ENCODE assay signal across 19 cellular contexts in genomic region chr5:176570044-176570443, GRCh38. TPM values are rescaled to one million over a fixed set of nuclear protein-coding genes. Genes with fewer than 3 reads are reported as not detected.
A peak's percentile ranks its signal among the peaks of the same experiment; 100 is the strongest.
DNase-seq lines count a peak whose midpoint lies in the region; ATAC-seq, FAIRE-seq and TF ChIP-seq lines count a peak whose summit lies in the region.
"Had no signal": no experiment of that assay in that cellular context is flagged by ENCODE, and none has a peak within 500 bp of the region (broad histone marks: within the 10 kb centered on the region; RNA-seq: fewer than 3 reads in every experiment).

No MANE protein-coding gene starts in this region.

- CTCF ChIA-PET in AG04450 (lab: Charles Lee): interaction anchor here (0.6 to 1.6 kb wide), 12 partner anchors 9 to 1506 kb away, joined by 3 to 10 read pairs (median 5); partner anchors contain the start of genes CLTB and TSPAN17
- CTCF ChIA-PET in K562 (lab: Yijun Ruan, JAX; ENCODE audit: low intra/inter-chr PET ratio): no interaction called here

- peak in 1 of 2 experiments; percentile 36; a peak in 2 of 4 replicates for TF ChIP-seq RAD21 in K562 (CRISPR knock-in tag; conservative IDR thresholded peaks at IDR 0.05 in 1 of 2, IDR thresholded peaks at IDR 0.05 in 1 of 2)

- no peaks in the 10 kb centered on the region for H3K36me3 Mint-ChIP-seq in HFFc6 (ENCODE audit: low read depth)

- no peak overlapping the region for H3K4me2 ChIP-seq in K562 (ENCODE audit: insufficient read depth, low read length)

- H3K4me3 Mint-ChIP-seq in HFFc6: no peak overlapping the region
- H3K4me3 Mint-ChIP-seq: activated B cell treated with CpG ODN at 0.5 μM for 24 hours had no signal

- H3K27ac ChIP-seq in AG04450 (ENCODE audit: low read depth, low read length) (no peak overlapping the region), K562 (ENCODE audit: extremely low read depth, low read depth, low read length) (no peak overlapping the region), uterus (no peak overlapping the region)
- H3K27ac ChIP-seq: esophagus squamous epithelium had no signal

- no peak overlapping the region for H2AFZ ChIP-seq in K562 (ENCODE audit: low read depth, low read length)

- peak; percentile 35; the same call in 2 of the 3 replicates for ATAC-seq in K562
- ATAC-seq: left colon, sciatic nerve had no signal

- 8% methylated on average over 6 of the region's 6 CpGs for WGBS in K562 (ENCODE audit: insufficient coverage, low coverage, missing lambda C conversion rate)

- no TSS peak for BruUV-seq in K562 (replicated peaks; lab: Mats Ljungman, UMichigan)

- no peaks in the 10 kb centered on the region for H3K9me1 ChIP-seq in K562 (ENCODE audit: control insufficient read depth, insufficient read depth, low read length)

- H3K9ac ChIP-seq in K562 (ENCODE audit: insufficient read depth in 1 of 2, low read depth in 2 of 2, low read length in 2 of 2): no peak overlapping the region; a peak in 1 of 4 replicates

- H4K20me1 ChIP-seq in K562 (replicated peaks; ENCODE audit: control insufficient read depth, insufficient read depth, low read length): peaks cover 2% of the 10 kb centered on the region; the same call in 1 of the 2 replicates

- no peaks in the 10 kb centered on the region for H3K9me3 Mint-ChIP-seq in HFFc6
- H3K9me3 Mint-ChIP-seq: activated B cell treated with CpG ODN at 0.5 μM for 24 hours had no signal

- DNase-seq in AG04450 (ENCODE audit: low read depth, low spot score) (peak; percentile 4), HFFc6 (no peak), K562 (ENCODE audit: extremely low read depth in 1 of 4, low spot score in 3 of 4) (no peak), foreskin fibroblast (peak in 1 of 2 donors; percentile 37), uterus (no peak), GM13976 (ENCODE audit: low spot score) (no peak), HTR-8/SVneo (ENCODE audit: insufficient read length, low spot score) (no peak), hypothalamus (lab: John Stamatoyannopoulos, UW) (no peak)
- DNase-seq: activated B cell treated with CpG ODN at 0.5 μM for 24 hours, cortex of kidney, DND-41, esophagus squamous epithelium, left colon, NCI-H146, NCI-H2227 treated with DMSO at 0.1 percent for 48 hours, occipital lobe had no signal

- no peak for TF ChIP-seq EP300 in K562 (IDR thresholded peaks at IDR 0.05; ENCODE audit: low read length)

- TF ChIP-seq POLR2A in K562 (conservative IDR thresholded peaks at IDR 0.05) (no peak), uterus (IDR thresholded peaks at IDR 0.05) (no peak)

- in situ Hi-C loops in K562 (cut with MboI) (no loop called here), GM13976 (cut with MboI; ENCODE audit: low sequenced_read_pairs, unreplicated experiment) (no loop called here)

- H3K4me1 Mint-ChIP-seq in HFFc6 (ENCODE audit: low read depth): no peaks in the 10 kb centered on the region

- no peaks in the 10 kb centered on the region for H3K79me2 ChIP-seq in K562 (ENCODE audit: control insufficient read depth, insufficient read depth, low read length)

- peak; percentile 51 for TF ChIP-seq CTCF in AG04450 (IDR thresholded peaks at IDR 0.05; ENCODE audit: low read depth, low read length)
- TF ChIP-seq CTCF in HFFc6 (IDR thresholded peaks at IDR 0.05): peak; percentile 53
- peak; percentile 19 to 38 (median 34); a peak in 2 of 6 replicates for TF ChIP-seq CTCF in K562 (IDR thresholded peaks at IDR 0.05 in 2 of 3, conservative IDR thresholded peaks at IDR 0.05 in 1 of 3; ENCODE audit: insufficient read depth in 2 of 3, low read depth in 1 of 3, low read length in 3 of 3)
- TF ChIP-seq CTCF in foreskin fibroblast (IDR thresholded peaks at IDR 0.05; ENCODE audit: low read depth, low read length): peak; percentile 27
- no peak for TF ChIP-seq CTCF in uterus (IDR thresholded peaks at IDR 0.05)
- no peak for TF ChIP-seq CTCF in GM13976 (IDR thresholded peaks at IDR 0.05; ENCODE audit: borderline replicate concordance, control extremely low read depth, extremely low read depth, insufficient read depth, missing control alignments)

- intact Hi-C loops in K562 (cut with micrococcal nuclease) (loop anchor here (2.0 to 10.0 kb wide), 2 partner anchors 75 to 153 kb away; partner anchors contain the start of genes CLTB and TSPAN17), uterus (cut with DNase I; ENCODE audit: low total_unique reads) (no loop called here)

- no peak overlapping the region for H3K27ac Mint-ChIP-seq in HFFc6
- H3K27ac Mint-ChIP-seq: activated B cell treated with CpG ODN at 0.5 μM for 24 hours had no signal

- H3K9me3 ChIP-seq in AG04450 (ENCODE audit: control insufficient read depth, insufficient read depth, low read length): peaks cover 4% of the 10 kb centered on the region
- no peaks in the 10 kb centered on the region for H3K9me3 ChIP-seq in K562 (replicated peaks; ENCODE audit: control insufficient read depth, insufficient read depth, low read depth, low read length)
- H3K9me3 ChIP-seq in uterus: no peaks in the 10 kb centered on the region
- H3K9me3 ChIP-seq: esophagus squamous epithelium had no signal

- H3K27me3 ChIP-seq in AG04450 (ENCODE audit: control insufficient read depth, insufficient read depth, low read length) (peaks cover 7% of the 10 kb centered on the region), K562 (ENCODE audit: control insufficient read depth in 2 of 2, insufficient read depth in 2 of 2, low read length in 2 of 2) (peaks cover 19 to 55% of the 10 kb centered on the region in 2 experiments; a peak in 4 of 5 replicates), uterus (no peaks in the 10 kb centered on the region)

- peaks cover 41% of the 10 kb centered on the region for H3K27me3 Mint-ChIP-seq in HFFc6 (ENCODE audit: insufficient read depth)

- no peak for FAIRE-seq in K562 (lab: Jason Lieb, UNC)
- no peak for FAIRE-seq in HTR-8/SVneo (lab: Jason Lieb, UNC)

- no peak overlapping the region for H3K4me3 ChIP-seq in AG04450 (ENCODE audit: low read depth, low read length)
- no peak overlapping the region for H3K4me3 ChIP-seq in K562
- H3K4me3 ChIP-seq in foreskin fibroblast (ENCODE audit: low read depth in 1 of 2, low read length in 2 of 2): no peak overlapping the region
- H3K4me3 ChIP-seq in uterus: no peak overlapping the region
- H3K4me3 ChIP-seq: esophagus squamous epithelium had no signal

- no peaks in the 10 kb centered on the region for H3K36me3 ChIP-seq in K562 (ENCODE audit: control insufficient read depth, insufficient read depth, low read length)
- H3K36me3 ChIP-seq in uterus: no peaks in the 10 kb centered on the region
- H3K36me3 ChIP-seq: esophagus squamous epithelium had no signal

- H3K4me1 ChIP-seq in K562 (replicated peaks in 1 of 2; ENCODE audit: control insufficient read depth in 2 of 2, insufficient read depth in 2 of 2, low read length in 2 of 2) (peaks cover 0 to 25% of the 10 kb centered on the region in 2 experiments; a peak in 3 of 5 replicates), uterus (no peaks in the 10 kb centered on the region)

- POLR2A ChIA-PET in AG04450 (lab: Yijun Ruan, JAX): interaction anchor here (0.6 to 1.1 kb wide), 2 partner anchors 33 to 47 kb away, joined by 3 read pairs; partner anchors contain the start of gene RNF44
- POLR2A ChIA-PET in K562 (lab: Yijun Ruan, JAX): interaction anchor here (1.2 kb wide), 1 partner anchor 149 kb away, joined by 3 read pairs; no protein-coding TSS in a partner anchor

RNA-seq across cellular contexts. Expression of gene CDHR2, which starts 20.9 kb away (rescaled TPM):
- polyA plus RNA-seq in AG04450 (2011; rRNA removed) (not detected in 2 replicates), K562 (2011; rRNA removed) (0.01 TPM in 1 of 2 replicates, not detected in the other), K562 (2014; fragmentation: Illumina TruSeq; extraction: Trizol) (0.01 and 0.04 TPM in 2 replicates), K562 (2014; fragmentation: Nextera tagmentation; extraction: Ambion mirVana) (not detected), K562 (2014; rRNA removed) (0.03 TPM in 1 of 2 replicates, not detected in the other)
- polyA minus RNA-seq in AG04450 (2011; rRNA and poly(A)+ RNA removed): not detected in 2 replicates
- not detected for total RNA-seq in HFFc6 (2021; fragmentation: NEBNext Ultra II Directional; extraction: Animal tissue kit (Norgen Biotek cat#: 25700))
- 1.0 TPM in 1 of 2 replicates, not detected in the other for total RNA-seq in K562 (2011; cell fraction: chromatin; rRNA removed; ENCODE audit: low replicate concordance)
- total RNA-seq in K562 (2011; cell fraction: nucleolus; rRNA removed): 0.13 and 0.17 TPM in 2 replicates
- 0.15 TPM in 1 of 2 replicates, not detected in the other for total RNA-seq in K562 (2011; cell fraction: nucleoplasm; rRNA removed)
- total RNA-seq in K562 (2014; rRNA removed) (0.04 and 0.09 TPM in 2 replicates), K562 (2014; rRNA removed; fragmentation: Illumina TruSeq; extraction: Trizol) (0.10 and 0.18 TPM in 2 replicates), K562 (2015; rRNA removed; fragmentation: Illumina TruSeq; extraction: Trizol) (0.22 and 0.23 TPM in 2 replicates), K562 (2021) (0.36 and 0.62 TPM in 2 replicates), uterus (under 1 TPM in 3 of 4 donors, not detected in 1; under 0.01 to 0.35 (median 0.09) TPM)
- not detected in 2 replicates for polyA plus RNA-seq in K562 (2011; cell fraction: cytosol; rRNA removed)
- 0.06 and 0.18 TPM in 2 replicates for polyA plus RNA-seq in K562 (2011; cell fraction: nucleus; rRNA removed)
- 0.07 and 0.42 TPM in 2 replicates for polyA plus RNA-seq in K562 (2012)
- not detected in 2 replicates for polyA minus RNA-seq in K562 (2011; rRNA and poly(A)+ RNA removed)
- polyA minus RNA-seq in K562 (2011; cell fraction: cytosol; rRNA and poly(A)+ RNA removed): 0.67 TPM in 1 of 2 replicates, not detected in the other
- 0.27 and 0.33 TPM in 2 replicates for polyA minus RNA-seq in K562 (2011; cell fraction: nucleus; rRNA and poly(A)+ RNA removed)
- total RNA-seq: LHCN-M2 had no signal
- polyA plus RNA-seq: BJ had no signal

RNA-seq across cellular contexts. Expression of gene RNF44, which starts 32.8 kb away (rescaled TPM):
- 4.0 and 4.5 TPM in 2 replicates for polyA plus RNA-seq in AG04450 (2011; rRNA removed)
- 4.6 and 5.8 TPM in 2 replicates for polyA minus RNA-seq in AG04450 (2011; rRNA and poly(A)+ RNA removed)
- 10 to 100 TPM; 10.6 to 13.4 (median 11.3) TPM for total RNA-seq in HFFc6 (2021; fragmentation: NEBNext Ultra II Directional; extraction: Animal tissue kit (Norgen Biotek cat#: 25700))
- 109 and 250 TPM in 2 replicates for total RNA-seq in K562 (2011; cell fraction: chromatin; rRNA removed; ENCODE audit: low replicate concordance)
- 141 and 156 TPM in 2 replicates for total RNA-seq in K562 (2011; cell fraction: nucleolus; rRNA removed)
- 127 and 128 TPM in 2 replicates for total RNA-seq in K562 (2011; cell fraction: nucleoplasm; rRNA removed)
- 14.8 and 19.7 TPM in 2 replicates for total RNA-seq in K562 (2014; rRNA removed)
- 4.8 and 5.1 TPM in 2 replicates for total RNA-seq in K562 (2014; rRNA removed; fragmentation: Illumina TruSeq; extraction: Trizol)
- total RNA-seq in K562 (2015; rRNA removed; fragmentation: Illumina TruSeq; extraction: Trizol): 7.2 and 7.5 TPM in 2 replicates
- total RNA-seq in K562 (2021): 64.0 and 82.6 TPM in 2 replicates
- polyA plus RNA-seq in K562 (2011; rRNA removed): 7.4 and 25.6 TPM in 2 replicates
- polyA plus RNA-seq in K562 (2011; cell fraction: cytosol; rRNA removed): 9.9 and 13.1 TPM in 2 replicates
- 196 and 219 TPM in 2 replicates for polyA plus RNA-seq in K562 (2011; cell fraction: nucleus; rRNA removed)
- polyA plus RNA-seq in K562 (2012): 33.9 and 73.5 TPM in 2 replicates
- polyA plus RNA-seq in K562 (2014; fragmentation: Illumina TruSeq; extraction: Trizol): 20.5 and 39.3 TPM in 2 replicates
- polyA plus RNA-seq in K562 (2014; fragmentation: Nextera tagmentation; extraction: Ambion mirVana): 1 to 10 TPM; 1.6 to 2.5 TPM
- 40.1 and 51.0 TPM in 2 replicates for polyA plus RNA-seq in K562 (2014; rRNA removed)
- 2.8 and 3.0 TPM in 2 replicates for polyA minus RNA-seq in K562 (2011; rRNA and poly(A)+ RNA removed)
- 17.2 and 25.7 TPM in 2 replicates for polyA minus RNA-seq in K562 (2011; cell fraction: cytosol; rRNA and poly(A)+ RNA removed)
- polyA minus RNA-seq in K562 (2011; cell fraction: nucleus; rRNA and poly(A)+ RNA removed): 40.7 and 48.8 TPM in 2 replicates
- 10 to 100 TPM in 2 of 4 donors, 1 to 10 TPM in 2; 1.2 to 32.6 (median 9.2) TPM for total RNA-seq in uterus

RNA-seq across cellular contexts. Expression of gene GPRIN1, which starts 39.9 kb away (rescaled TPM):
- 4.0 and 5.1 TPM in 2 replicates for polyA plus RNA-seq in AG04450 (2011; rRNA removed)
- polyA minus RNA-seq in AG04450 (2011; rRNA and poly(A)+ RNA removed): 4.7 and 4.8 TPM in 2 replicates
- total RNA-seq in HFFc6 (2021; fragmentation: NEBNext Ultra II Directional; extraction: Animal tissue kit (Norgen Biotek cat#: 25700)): 1 to 10 TPM; 2.3 to 5.4 (median 2.6) TPM
- 4.6 and 13.9 TPM in 2 replicates for total RNA-seq in K562 (2011; cell fraction: chromatin; rRNA removed; ENCODE audit: low replicate concordance)
- total RNA-seq in K562 (2011; cell fraction: nucleolus; rRNA removed): 5.5 and 8.2 TPM in 2 replicates
- total RNA-seq in K562 (2011; cell fraction: nucleoplasm; rRNA removed): 3.7 and 4.8 TPM in 2 replicates
- 8.8 and 10.4 TPM in 2 replicates for total RNA-seq in K562 (2014; rRNA removed)
- total RNA-seq in K562 (2014; rRNA removed; fragmentation: Illumina TruSeq; extraction: Trizol): 3.9 and 4.6 TPM in 2 replicates
- 4.4 and 4.7 TPM in 2 replicates for total RNA-seq in K562 (2015; rRNA removed; fragmentation: Illumina TruSeq; extraction: Trizol)
- 10.7 and 11.6 TPM in 2 replicates for total RNA-seq in K562 (2021)
- 3.3 and 4.0 TPM in 2 replicates for polyA plus RNA-seq in K562 (2011; rRNA removed)
- 1.5 and 6.8 TPM in 2 replicates for polyA plus RNA-seq in K562 (2011; cell fraction: cytosol; rRNA removed)
- polyA plus RNA-seq in K562 (2011; cell fraction: nucleus; rRNA removed): 1.5 and 3.7 TPM in 2 replicates
- 3.5 and 4.6 TPM in 2 replicates for polyA plus RNA-seq in K562 (2012)
- 4.8 and 6.3 TPM in 2 replicates for polyA plus RNA-seq in K562 (2014; fragmentation: Illumina TruSeq; extraction: Trizol)
- polyA plus RNA-seq in K562 (2014; fragmentation: Nextera tagmentation; extraction: Ambion mirVana): under 1 TPM; 0.15 to 0.22 TPM
- polyA plus RNA-seq in K562 (2014; rRNA removed): 5.1 and 5.8 TPM in 2 replicates
- polyA minus RNA-seq in K562 (2011; rRNA and poly(A)+ RNA removed): 3.8 and 5.3 TPM in 2 replicates
- 6.5 and 7.2 TPM in 2 replicates for polyA minus RNA-seq in K562 (2011; cell fraction: cytosol; rRNA and poly(A)+ RNA removed)
- 2.0 and 2.7 TPM in 2 replicates for polyA minus RNA-seq in K562 (2011; cell fraction: nucleus; rRNA and poly(A)+ RNA removed)
- total RNA-seq in uterus: 1 to 10 TPM in 1 of 4 donors, under 1 TPM in 1, not detected in 2; 0.40 to 1.4 TPM

Comparison
In these comparisons a context has a peak if more than half of its experiments do, and no peak if none do; other contexts are left out.
1. CTCF ChIP-seq: peak in AG04450 (single experiment), HFFc6 (single experiment), K562 (3 of 3) and foreskin fibroblast (single experiment); none in uterus (0 of 4) and GM13976 (single experiment).